1 cellular context compared by ENCODE assay signal in genomic region chr6:21208114-21208795, GRCh38.
TF ChIP-seq lines count a peak whose summit lies in the region.

No MANE protein-coding gene starts in this region.

TF ChIP-seq in HepG2, 621 proteins besides CTCF, POLR2A, EP300 and RAD21 (continued from another document and continues in another):
- TF ChIP-seq PRDM4 (CRISPR knock-in tag; IDR thresholded peaks at IDR 0.05; ENCODE audit: borderline replicate concordance) (no peak), CREB1 (IDR thresholded peaks at IDR 0.05) (no peak), CREB1 (CRISPR knock-in tag; IDR thresholded peaks at IDR 0.05) (peak; percentile 37; the same call in 1 of the 2 replicates), ZNF629 (CRISPR knock-in tag; conservative IDR thresholded peaks at IDR 0.05) (no peak; the same call in none of the 2 replicates), KDM6A (CRISPR knock-in tag; IDR thresholded peaks at IDR 0.05; ENCODE audit: low read depth) (peak; percentile 30; the same call in 1 of the 2 replicates), GPN1 (CRISPR knock-in tag; IDR thresholded peaks at IDR 0.05; ENCODE audit: borderline replicate concordance) (no peak), PAX8 (CRISPR knock-in tag; IDR thresholded peaks at IDR 0.05; ENCODE audit: borderline replicate concordance) (no peak), ZNF607 (CRISPR knock-in tag; IDR thresholded peaks at IDR 0.05; ENCODE audit: borderline replicate concordance) (no peak), ZBED4 (CRISPR knock-in tag; IDR thresholded peaks at IDR 0.05; ENCODE audit: borderline replicate concordance) (no peak), SAFB2 (CRISPR knock-in tag; IDR thresholded peaks at IDR 0.05; ENCODE audit: borderline replicate concordance, low read depth) (no peak), MBNL3 (CRISPR knock-in tag; conservative IDR thresholded peaks at IDR 0.05) (no peak), RCOR2 (CRISPR knock-in tag; IDR thresholded peaks at IDR 0.05) (no peak), SKIL (CRISPR knock-in tag; IDR thresholded peaks at IDR 0.05; ENCODE audit: borderline replicate concordance) (no peak), HMGA1 (CRISPR knock-in tag; conservative IDR thresholded peaks at IDR 0.05) (no peak), RARG (CRISPR knock-in tag; IDR thresholded peaks at IDR 0.05; ENCODE audit: low read depth) (no peak), ZNF550 (CRISPR knock-in tag; IDR thresholded peaks at IDR 0.05; ENCODE audit: borderline replicate concordance) (no peak), NR3C1 (CRISPR knock-in tag; IDR thresholded peaks at IDR 0.05) (no peak), ZNF740 (CRISPR knock-in tag; IDR thresholded peaks at IDR 0.05) (no peak), ZNF256 (CRISPR knock-in tag; conservative IDR thresholded peaks at IDR 0.05) (no peak), ZBTB8A (CRISPR knock-in tag; IDR thresholded peaks at IDR 0.05; ENCODE audit: borderline replicate concordance, low read depth) (no peak), SIX1 (CRISPR knock-in tag; IDR thresholded peaks at IDR 0.05; ENCODE audit: borderline replicate concordance) (peak; percentile 49; the same call in 1 of the 2 replicates), HNF4G (IDR thresholded peaks at IDR 0.05; ENCODE audit: borderline replicate concordance, low read depth, low read length) (no peak; the same call in 1 of the 2 replicates), HNF4G (CRISPR knock-in tag; IDR thresholded peaks at IDR 0.05; ENCODE audit: borderline replicate concordance, low read depth) (0 out of 2 replicates have a peak, but pooled peaks have one; percentile 46), YEATS4 (CRISPR knock-in tag; IDR thresholded peaks at IDR 0.05; ENCODE audit: borderline replicate concordance) (peak; percentile 35; the same call in 1 of the 2 replicates), MED13 (CRISPR knock-in tag; IDR thresholded peaks at IDR 0.05) (no peak), ATRX (CRISPR knock-in tag; IDR thresholded peaks at IDR 0.05; ENCODE audit: borderline replicate concordance) (no peak), NR2C2 (CRISPR knock-in tag; IDR thresholded peaks at IDR 0.05; ENCODE audit: borderline replicate concordance) (0 out of 2 replicates have a peak, but pooled peaks have one; percentile 33), ZNF230 (CRISPR knock-in tag; IDR thresholded peaks at IDR 0.05) (no peak), ZNF367 (CRISPR knock-in tag; IDR thresholded peaks at IDR 0.05; ENCODE audit: borderline replicate concordance) (no peak), KLF12 (CRISPR knock-in tag; IDR thresholded peaks at IDR 0.05; ENCODE audit: borderline replicate concordance) (no peak), ZNF264 (CRISPR knock-in tag; IDR thresholded peaks at IDR 0.05) (peak; percentile 51; the same call in 1 of the 2 replicates), ZNF496 (CRISPR knock-in tag; IDR thresholded peaks at IDR 0.05; ENCODE audit: insufficient replicate concordance) (no peak), NCOA5 (CRISPR knock-in tag; IDR thresholded peaks at IDR 0.05) (no peak), CREM (IDR thresholded peaks at IDR 0.05) (0 out of 2 replicates have a peak, but pooled peaks have one; percentile 26), CREM (CRISPR knock-in tag; IDR thresholded peaks at IDR 0.05) (no peak), SP140L (CRISPR knock-in tag; IDR thresholded peaks at IDR 0.05; ENCODE audit: borderline replicate concordance) (0 out of 2 replicates have a peak, but pooled peaks have one; percentile 75), ASH2L (IDR thresholded peaks at IDR 0.05; ENCODE audit: insufficient read length, low read depth, low read length) (peak; percentile 45), STAT6 (CRISPR knock-in tag; IDR thresholded peaks at IDR 0.05; ENCODE audit: borderline replicate concordance) (0 out of 2 replicates have a peak, but pooled peaks have one; percentile 33), SKI (IDR thresholded peaks at IDR 0.05; ENCODE audit: partially characterized antibody) (no peak)
- TF ChIP-seq, protein P1, sequence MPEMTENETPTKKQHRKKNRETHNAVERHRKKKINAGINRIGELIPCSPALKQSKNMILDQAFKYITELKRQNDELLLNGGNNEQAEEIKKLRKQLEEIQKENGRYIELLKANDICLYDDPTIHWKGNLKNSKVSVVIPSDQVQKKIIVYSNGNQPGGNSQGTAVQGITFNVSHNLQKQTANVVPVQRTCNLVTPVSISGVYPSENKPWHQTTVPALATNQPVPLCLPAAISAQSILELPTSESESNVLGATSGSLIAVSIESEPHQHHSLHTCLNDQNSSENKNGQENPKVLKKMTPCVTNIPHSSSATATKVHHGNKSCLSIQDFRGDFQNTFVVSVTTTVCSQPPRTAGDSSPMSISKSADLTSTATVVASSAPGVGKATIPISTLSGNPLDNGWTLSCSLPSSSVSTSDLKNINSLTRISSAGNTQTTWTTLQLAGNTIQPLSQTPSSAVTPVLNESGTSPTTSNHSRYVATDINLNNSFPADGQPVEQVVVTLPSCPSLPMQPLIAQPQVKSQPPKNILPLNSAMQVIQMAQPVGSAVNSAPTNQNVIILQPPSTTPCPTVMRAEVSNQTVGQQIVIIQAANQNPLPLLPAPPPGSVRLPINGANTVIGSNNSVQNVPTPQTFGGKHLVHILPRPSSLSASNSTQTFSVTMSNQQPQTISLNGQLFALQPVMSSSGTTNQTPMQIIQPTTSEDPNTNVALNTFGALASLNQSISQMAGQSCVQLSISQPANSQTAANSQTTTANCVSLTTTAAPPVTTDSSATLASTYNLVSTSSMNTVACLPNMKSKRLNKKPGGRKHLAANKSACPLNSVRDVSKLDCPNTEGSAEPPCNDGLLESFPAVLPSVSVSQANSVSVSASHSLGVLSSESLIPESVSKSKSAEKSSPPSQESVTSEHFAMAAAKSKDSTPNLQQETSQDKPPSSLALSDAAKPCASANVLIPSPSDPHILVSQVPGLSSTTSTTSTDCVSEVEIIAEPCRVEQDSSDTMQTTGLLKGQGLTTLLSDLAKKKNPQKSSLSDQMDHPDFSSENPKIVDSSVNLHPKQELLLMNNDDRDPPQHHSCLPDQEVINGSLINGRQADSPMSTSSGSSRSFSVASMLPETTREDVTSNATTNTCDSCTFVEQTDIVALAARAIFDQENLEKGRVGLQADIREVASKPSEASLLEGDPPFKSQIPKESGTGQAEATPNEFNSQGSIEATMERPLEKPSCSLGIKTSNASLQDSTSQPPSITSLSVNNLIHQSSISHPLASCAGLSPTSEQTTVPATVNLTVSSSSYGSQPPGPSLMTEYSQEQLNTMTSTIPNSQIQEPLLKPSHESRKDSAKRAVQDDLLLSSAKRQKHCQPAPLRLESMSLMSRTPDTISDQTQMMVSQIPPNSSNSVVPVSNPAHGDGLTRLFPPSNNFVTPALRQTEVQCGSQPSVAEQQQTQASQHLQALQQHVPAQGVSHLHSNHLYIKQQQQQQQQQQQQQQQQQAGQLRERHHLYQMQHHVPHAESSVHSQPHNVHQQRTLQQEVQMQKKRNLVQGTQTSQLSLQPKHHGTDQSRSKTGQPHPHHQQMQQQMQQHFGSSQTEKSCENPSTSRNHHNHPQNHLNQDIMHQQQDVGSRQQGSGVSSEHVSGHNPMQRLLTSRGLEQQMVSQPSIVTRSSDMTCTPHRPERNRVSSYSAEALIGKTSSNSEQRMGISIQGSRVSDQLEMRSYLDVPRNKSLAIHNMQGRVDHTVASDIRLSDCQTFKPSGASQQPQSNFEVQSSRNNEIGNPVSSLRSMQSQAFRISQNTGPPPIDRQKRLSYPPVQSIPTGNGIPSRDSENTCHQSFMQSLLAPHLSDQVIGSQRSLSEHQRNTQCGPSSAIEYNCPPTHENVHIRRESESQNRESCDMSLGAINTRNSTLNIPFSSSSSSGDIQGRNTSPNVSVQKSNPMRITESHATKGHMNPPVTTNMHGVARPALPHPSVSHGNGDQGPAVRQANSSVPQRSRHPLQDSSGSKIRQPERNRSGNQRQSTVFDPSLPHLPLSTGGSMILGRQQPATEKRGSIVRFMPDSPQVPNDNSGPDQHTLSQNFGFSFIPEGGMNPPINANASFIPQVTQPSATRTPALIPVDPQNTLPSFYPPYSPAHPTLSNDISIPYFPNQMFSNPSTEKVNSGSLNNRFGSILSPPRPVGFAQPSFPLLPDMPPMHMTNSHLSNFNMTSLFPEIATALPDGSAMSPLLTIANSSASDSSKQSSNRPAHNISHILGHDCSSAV (CRISPR knock-in tag; IDR thresholded peaks at IDR 0.05; ENCODE audit: borderline replicate concordance) = no peak
- TF ChIP-seq, protein P2, sequence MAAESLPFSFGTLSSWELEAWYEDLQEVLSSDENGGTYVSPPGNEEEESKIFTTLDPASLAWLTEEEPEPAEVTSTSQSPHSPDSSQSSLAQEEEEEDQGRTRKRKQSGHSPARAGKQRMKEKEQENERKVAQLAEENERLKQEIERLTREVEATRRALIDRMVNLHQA (CRISPR knock-in tag; IDR thresholded peaks at IDR 0.05) = no peak
